In genomic region chr19:2474232-2475017, GRCh38 we compare ENCODE assay signal across 1 cellular context.
A peak's percentile ranks its signal among the peaks of the same experiment; 100 is the strongest.
TF ChIP-seq lines count a peak whose summit lies in the region.

No MANE protein-coding gene starts in this region.

TF ChIP-seq in GM12878, 131 proteins besides CTCF, POLR2A, EP300 and RAD21 (continued from another document):
- TF ChIP-seq BCL3 (IDR thresholded peaks at IDR 0.05; ENCODE audit: borderline replicate concordance, insufficient read depth, low read depth, low read length, poor library complexity, severe bottlenecking) (peak; percentile 84), NR2C1 (IDR thresholded peaks at IDR 0.05) (no peak), RB1 (IDR thresholded peaks at IDR 0.05; ENCODE audit: borderline replicate concordance) (peak; percentile 70; the same call in 1 of the 2 replicates), ETV6 (conservative IDR thresholded peaks at IDR 0.05 in 1 of 2, IDR thresholded peaks at IDR 0.05 in 1 of 2; ENCODE audit: borderline replicate concordance in 1 of 2, low read depth in 1 of 2) (peak in 1 of 2 experiments; percentile 30; a peak in 1 of 4 replicates), FOXM1 (IDR thresholded peaks at IDR 0.05; ENCODE audit: low read depth, low read length) (peak; percentile 77; the same call in 1 of the 2 replicates), CBX5 (IDR thresholded peaks at IDR 0.05; ENCODE audit: low read depth) (peak; percentile 53; the same call in 1 of the 2 replicates), IKZF1 (conservative IDR thresholded peaks at IDR 0.05) (peak; percentile 93), JUND (IDR thresholded peaks at IDR 0.05; ENCODE audit: low read depth, low read length) (peak; percentile 39; the same call in 1 of the 2 replicates), ZBED1 (IDR thresholded peaks at IDR 0.05; ENCODE audit: borderline replicate concordance) (0 out of 2 replicates have a peak, but pooled peaks have one; percentile 34), BACH1 (IDR thresholded peaks at IDR 0.05; ENCODE audit: borderline replicate concordance) (0 out of 2 replicates have a peak, but pooled peaks have one; percentile 65), ATF3 (IDR thresholded peaks at IDR 0.05; ENCODE audit: borderline replicate concordance, extremely low read depth, low read depth, low read length) (no peak), ZZZ3 (IDR thresholded peaks at IDR 0.05; ENCODE audit: control insufficient read depth, insufficient read length, low read depth) (no peak), HDAC6 (IDR thresholded peaks at IDR 0.05; ENCODE audit: unreplicated experiment) (no peak), EGR1 (IDR thresholded peaks at IDR 0.05; ENCODE audit: borderline replicate concordance in 1 of 2, low read depth in 2 of 2, low read length in 2 of 2) (peak in 1 of 2 experiments; percentile 88; a peak in 2 of 3 replicates), HDAC2 (IDR thresholded peaks at IDR 0.05) (no peak), NR2C2 (IDR thresholded peaks at IDR 0.05; ENCODE audit: borderline replicate concordance, control insufficient read depth, insufficient read length, low read depth) (no peak), TAF1 (IDR thresholded peaks at IDR 0.05; ENCODE audit: borderline replicate concordance, low read depth, low read length) (no peak), SIX5 (IDR thresholded peaks at IDR 0.05; ENCODE audit: low read depth, low read length, severe bottlenecking) (no peak), CHD2 (IDR thresholded peaks at IDR 0.05; ENCODE audit: borderline replicate concordance, low read depth, low read length) (peak; percentile 73), TBL1XR1 (IDR thresholded peaks at IDR 0.05; ENCODE audit: low read depth, low read length) (no peak), JUNB (IDR thresholded peaks at IDR 0.05) (no peak)
- TF ChIP-seq, protein P1, sequence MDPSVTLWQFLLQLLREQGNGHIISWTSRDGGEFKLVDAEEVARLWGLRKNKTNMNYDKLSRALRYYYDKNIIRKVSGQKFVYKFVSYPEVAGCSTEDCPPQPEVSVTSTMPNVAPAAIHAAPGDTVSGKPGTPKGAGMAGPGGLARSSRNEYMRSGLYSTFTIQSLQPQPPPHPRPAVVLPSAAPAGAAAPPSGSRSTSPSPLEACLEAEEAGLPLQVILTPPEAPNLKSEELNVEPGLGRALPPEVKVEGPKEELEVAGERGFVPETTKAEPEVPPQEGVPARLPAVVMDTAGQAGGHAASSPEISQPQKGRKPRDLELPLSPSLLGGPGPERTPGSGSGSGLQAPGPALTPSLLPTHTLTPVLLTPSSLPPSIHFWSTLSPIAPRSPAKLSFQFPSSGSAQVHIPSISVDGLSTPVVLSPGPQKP (IDR thresholded peaks at IDR 0.05; ENCODE audit: low read depth, low read length): peak; percentile 82; the same call in 1 of the 2 replicates
- TF ChIP-seq, protein P2, sequence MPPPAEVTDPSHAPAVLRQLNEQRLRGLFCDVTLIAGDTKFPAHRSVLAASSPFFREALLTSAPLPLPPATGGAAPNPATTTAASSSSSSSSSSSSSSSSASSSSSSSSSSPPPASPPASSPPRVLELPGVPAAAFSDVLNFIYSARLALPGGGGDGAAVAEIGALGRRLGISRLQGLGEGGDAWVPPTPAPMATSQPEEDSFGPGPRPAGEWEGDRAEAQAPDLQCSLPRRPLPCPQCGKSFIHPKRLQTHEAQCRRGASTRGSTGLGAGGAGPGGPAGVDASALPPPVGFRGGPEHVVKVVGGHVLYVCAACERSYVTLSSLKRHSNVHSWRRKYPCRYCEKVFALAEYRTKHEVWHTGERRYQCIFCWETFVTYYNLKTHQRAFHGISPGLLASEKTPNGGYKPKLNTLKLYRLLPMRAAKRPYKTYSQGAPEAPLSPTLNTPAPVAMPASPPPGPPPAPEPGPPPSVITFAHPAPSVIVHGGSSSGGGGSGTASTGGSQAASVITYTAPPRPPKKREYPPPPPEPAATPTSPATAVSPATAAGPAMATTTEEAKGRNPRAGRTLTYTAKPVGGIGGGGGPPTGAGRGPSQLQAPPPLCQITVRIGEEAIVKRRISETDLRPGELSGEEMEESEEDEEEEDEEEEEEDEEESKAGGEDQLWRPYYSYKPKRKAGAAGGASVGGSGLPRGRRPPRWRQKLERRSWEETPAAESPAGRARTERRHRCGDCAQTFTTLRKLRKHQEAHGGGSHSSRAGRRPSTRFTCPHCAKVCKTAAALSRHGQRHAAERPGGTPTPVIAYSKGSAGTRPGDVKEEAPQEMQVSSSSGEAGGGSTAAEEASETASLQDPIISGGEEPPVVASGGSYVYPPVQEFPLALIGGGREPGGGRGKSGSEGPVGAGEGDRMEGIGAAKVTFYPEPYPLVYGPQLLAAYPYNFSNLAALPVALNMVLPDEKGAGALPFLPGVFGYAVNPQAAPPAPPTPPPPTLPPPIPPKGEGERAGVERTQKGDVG (CRISPR knock-in tag; IDR thresholded peaks at IDR 0.05): no peak
TF ChIP-seq in GM12878: peak in this region for 46.
